In the genomic region with DNA sequence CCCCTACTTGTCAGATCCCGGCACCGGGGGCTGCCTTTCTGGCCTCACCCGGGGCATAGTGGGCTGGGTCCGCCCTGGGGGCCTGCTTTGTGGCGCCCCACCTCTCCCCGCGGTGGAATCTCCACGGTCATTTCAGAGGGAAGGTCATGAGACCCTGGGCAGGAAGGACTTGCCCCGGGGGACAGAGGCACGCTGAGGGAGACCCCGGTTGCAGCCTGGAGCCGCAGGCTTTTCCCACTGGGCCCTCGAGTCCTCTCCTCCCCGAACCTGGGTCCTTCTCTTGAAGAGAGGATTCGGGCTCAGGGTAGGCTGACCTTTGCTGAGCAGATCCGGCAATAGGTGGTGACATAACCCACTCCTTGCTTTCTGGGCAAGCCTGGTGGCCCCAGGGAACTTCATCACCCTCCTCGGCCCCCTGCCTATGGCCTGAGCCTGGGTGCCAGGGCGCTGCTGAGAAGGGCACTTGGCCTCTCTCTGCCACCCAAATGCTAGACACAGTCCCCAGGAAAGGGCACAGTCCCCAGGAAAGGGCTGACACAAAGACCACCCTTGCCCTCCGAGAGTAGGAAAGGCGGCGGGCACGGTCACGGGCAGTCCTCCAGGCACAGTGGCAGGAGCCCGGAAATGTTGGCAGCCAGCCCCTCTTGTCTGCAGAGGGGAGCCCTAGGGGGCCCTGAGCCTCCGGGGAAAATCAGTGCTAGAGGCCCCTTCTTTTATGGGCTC, we compare ENCODE assay signal across 20 cellular contexts. TPM values are rescaled to one million over a fixed set of nuclear protein-coding genes. Genes with fewer than 3 reads are reported as not detected.
"Had no signal": no experiment of that assay in that cellular context is flagged by ENCODE, and none has a peak within 500 bp of the region (broad histone marks: within the 10 kb centered on the region; RNA-seq: fewer than 3 reads in every experiment).

No MANE protein-coding gene starts in this region.

- H3K27ac ChIP-seq: adrenal gland, colonic mucosa, hepatocyte, prostate gland, transverse colon had no signal

- ATAC-seq: activated CD8-positive, alpha-beta T cell treated with anti-CD3 and anti-CD28 coated beads, Interleukin-2, amount 10 ng/mL, durations not matched to agents 7 days and 5 days; esophagus mucosa; sciatic nerve; stimulated activated naive CD8-positive, alpha-beta T cell treated with anti-CD3 and anti-CD28 coated beads, Interleukin-15, Interleukin-2, amounts not matched to agents 100 U/mL and 50 U/mL, for 24 hours had no signal

- H3K4me3 ChIP-seq: adrenal gland, colonic mucosa, hepatocyte, prostate gland, transverse colon had no signal

- DNase-seq: activated CD4-positive, alpha-beta T cell treated with anti-CD3 and anti-CD28 coated beads, Interleukin-2, amount 10 ng/mL, durations not matched to agents 24 days and 14 days; activated CD4-positive, CD25-positive, alpha-beta regulatory T cell; activated CD8-positive, alpha-beta memory T cell treated with anti-CD3 and anti-CD28 coated beads, Interleukin-2, amount 50 U/mL, for 4 hours; activated CD8-positive, alpha-beta T cell treated with anti-CD3 and anti-CD28 coated beads, Interleukin-2, amount 10 ng/mL, durations not matched to agents 7 days and 5 days; activated effector memory CD4-positive, alpha-beta T cell treated with anti-CD3 and anti-CD28 coated beads, Interleukin-2, amount 50 U/mL, for 16 hours; activated T-cell treated with anti-CD3 and anti-CD28 coated beads, Interleukin-2, amount 50 U/mL, for 48 hours; adrenal gland; colonic mucosa; kidney; nephron progenitor cell; stimulated activated naive CD8-positive, alpha-beta T cell treated with anti-CD3 and anti-CD28 coated beads, Interleukin-15, Interleukin-2, amounts not matched to agents 100 U/mL and 50 U/mL, for 24 hours; transverse colon had no signal

- H3K4me3 Mint-ChIP-seq: activated CD4-positive, alpha-beta T cell treated with anti-CD3 and anti-CD28 coated beads, Interleukin-2, amount 10 ng/mL, durations not matched to agents 24 days and 14 days; activated CD8-positive, alpha-beta T cell treated with anti-CD3 and anti-CD28 coated beads, Interleukin-2, amount 10 ng/mL, durations not matched to agents 7 days and 5 days; activated naive CD4-positive, alpha-beta T cell treated with anti-CD3 and anti-CD28 coated beads, Interleukin-2, amount 50 U/mL, for 24 hours; nephron progenitor cell had no signal

- H3K9me3 ChIP-seq: adrenal gland, colonic mucosa, prostate gland, transverse colon had no signal

- H3K36me3 Mint-ChIP-seq: activated naive CD4-positive, alpha-beta T cell treated with anti-CD3 and anti-CD28 coated beads, Interleukin-2, amount 50 U/mL, for 24 hours had no signal

- H3K9me3 Mint-ChIP-seq: activated CD4-positive, alpha-beta T cell treated with anti-CD3 and anti-CD28 coated beads, Interleukin-2, amount 10 ng/mL, durations not matched to agents 24 days and 14 days; activated naive CD4-positive, alpha-beta T cell treated with anti-CD3 and anti-CD28 coated beads, Interleukin-2, amount 50 U/mL, for 24 hours; nephron progenitor cell had no signal

- H3K27ac Mint-ChIP-seq: activated CD4-positive, alpha-beta T cell treated with anti-CD3 and anti-CD28 coated beads, Interleukin-2, amount 10 ng/mL, durations not matched to agents 24 days and 14 days; activated CD8-positive, alpha-beta T cell treated with anti-CD3 and anti-CD28 coated beads, Interleukin-2, amount 10 ng/mL, durations not matched to agents 7 days and 5 days; activated naive CD4-positive, alpha-beta T cell treated with anti-CD3 and anti-CD28 coated beads, Interleukin-2, amount 50 U/mL, for 24 hours; nephron progenitor cell had no signal

- H3K27me3 Mint-ChIP-seq: activated naive CD4-positive, alpha-beta T cell treated with anti-CD3 and anti-CD28 coated beads, Interleukin-2, amount 50 U/mL, for 24 hours had no signal

- H3K4me1 ChIP-seq: adrenal gland, colonic mucosa, prostate gland had no signal

- H3K27me3 ChIP-seq: adrenal gland, colonic mucosa, hepatocyte had no signal

- H3K4me1 Mint-ChIP-seq: activated CD4-positive, alpha-beta T cell treated with anti-CD3 and anti-CD28 coated beads, Interleukin-2, amount 10 ng/mL, durations not matched to agents 24 days and 14 days; activated naive CD4-positive, alpha-beta T cell treated with anti-CD3 and anti-CD28 coated beads, Interleukin-2, amount 50 U/mL, for 24 hours had no signal

- H3K36me3 ChIP-seq: adrenal gland, colonic mucosa, prostate gland, transverse colon had no signal

RNA-seq across cellular contexts. Expression of a gene that starts 36.2 kb away (rescaled TPM):
- total RNA-seq: activated CD4-positive, alpha-beta T cell treated with anti-CD3 and anti-CD28 coated beads, Interleukin-2, amount 10 ng/mL, durations not matched to agents 24 days and 14 days; activated CD8-positive, alpha-beta T cell treated with anti-CD3 and anti-CD28 coated beads, Interleukin-2, amount 10 ng/mL, durations not matched to agents 7 days and 5 days; colonic mucosa; esophagus mucosa; hepatocyte; liver; mesenteric fat pad; omental fat pad; sciatic nerve; transverse colon had no signal
- polyA plus RNA-seq: liver had no signal

RNA-seq across cellular contexts. Expression of a gene that starts 36.3 kb away (rescaled TPM):
- total RNA-seq: activated CD4-positive, alpha-beta T cell treated with anti-CD3 and anti-CD28 coated beads, Interleukin-2, amount 10 ng/mL, durations not matched to agents 24 days and 14 days; activated CD8-positive, alpha-beta T cell treated with anti-CD3 and anti-CD28 coated beads, Interleukin-2, amount 10 ng/mL, durations not matched to agents 7 days and 5 days; colonic mucosa; esophagus mucosa; transverse colon had no signal
